In genomic region chr14:22252591-22253178, GRCh38 we compare ENCODE assay signal across 24 cellular contexts.
DNase-seq lines count a peak whose midpoint lies in the region; ATAC-seq and TF ChIP-seq lines count a peak whose summit lies in the region.
"Had no signal": no experiment of that assay in that cellular context is flagged by ENCODE, and none has a peak within 500 bp of the region (broad histone marks: within the 10 kb centered on the region; RNA-seq: fewer than 3 reads in every experiment).

No MANE protein-coding gene starts in this region.

- no peak overlapping the region for H2BK120ac ChIP-seq in mesenchymal stem cell (ENCODE audit: low read depth, low read length)

- H3K14ac ChIP-seq in mesenchymal stem cell (ENCODE audit: low read length in 2 of 2) = no peak overlapping the region

- no peak overlapping the region for H2BK15ac ChIP-seq in mesenchymal stem cell (ENCODE audit: low read depth, poor library complexity, severe bottlenecking)

- no peak overlapping the region for H3K18ac ChIP-seq in mesenchymal stem cell (ENCODE audit: low read depth in 1 of 2, low read length in 2 of 2)

- intact Hi-C loops in Right ventricle myocardium inferior (cut with DNase I) = no loop called here
- intact Hi-C loops in cardiac septum (cut with DNase I) = no loop called here
- intact Hi-C loops in spleen (cut with DNase I; ENCODE audit: low total_unique reads) = no loop called here

- H3K27me3 ChIP-seq in mesenchymal stem cell (ENCODE audit: control insufficient read depth in 1 of 2, insufficient read depth in 1 of 2, low read length in 2 of 2) (peaks cover 0 to 3% of the 10 kb centered on the region in 2 experiments), spleen (replicated peaks in 1 of 7) (peaks cover 0 to 7% (median 0%) of the 10 kb centered on the region in 7 donors)

- H2BK12ac ChIP-seq in mesenchymal stem cell (ENCODE audit: low read length in 2 of 2) = no peak overlapping the region

- H3K79me1 ChIP-seq in mesenchymal stem cell (replicated peaks; ENCODE audit: low read length, poor library complexity, severe bottlenecking) = no peaks in the 10 kb centered on the region

- H2AK5ac ChIP-seq in mesenchymal stem cell (ENCODE audit: low read length, severe bottlenecking) = no peak overlapping the region

- TF ChIP-seq POLR2A in spleen (IDR thresholded peaks at IDR 0.05) = no peak

- TF ChIP-seq CTCF in spleen (IDR thresholded peaks at IDR 0.05 in 8 of 11, conservative IDR thresholded peaks at IDR 0.05 in 3 of 11) = no peak

- no peaks in the 10 kb centered on the region for H3K9me3 ChIP-seq in mesenchymal stem cell (ENCODE audit: control insufficient read depth, low read length)
- no peaks in the 10 kb centered on the region for H3K9me3 ChIP-seq in spleen
- H3K9me3 ChIP-seq: A549, HAP-1 had no signal

- H3K4me1 ChIP-seq in mesenchymal stem cell (ENCODE audit: control insufficient read depth, insufficient read depth, low read depth, low read length) (no peaks in the 10 kb centered on the region), spleen (no peaks in the 10 kb centered on the region)
- H3K4me1 ChIP-seq: A549, HAP-1 had no signal

- H3K4ac ChIP-seq in mesenchymal stem cell (ENCODE audit: low read depth in 1 of 2, low read length in 2 of 2) = no peak overlapping the region

- peak overlapping the region; percentile 8 for H3K9ac ChIP-seq in mesenchymal stem cell (ENCODE audit: low read length)

- no peaks in the 10 kb centered on the region for H3K36me3 ChIP-seq in mesenchymal stem cell (ENCODE audit: control insufficient read depth in 1 of 2, insufficient read depth in 2 of 2, low read depth in 1 of 2, low read length in 2 of 2)
- no peaks in the 10 kb centered on the region for H3K36me3 ChIP-seq in spleen
- H3K36me3 ChIP-seq: HAP-1 had no signal

- no peak overlapping the region for H4K8ac ChIP-seq in mesenchymal stem cell (ENCODE audit: low read length)

- no peak overlapping the region for H4K91ac ChIP-seq in mesenchymal stem cell (ENCODE audit: low read length)

- H2AFZ ChIP-seq in mesenchymal stem cell (ENCODE audit: low read depth, low read length) = no peak overlapping the region

- H3K27ac ChIP-seq in mesenchymal stem cell (ENCODE audit: low read length, poor library complexity, severe bottlenecking) = no peak overlapping the region
- no peak overlapping the region for H3K27ac ChIP-seq in spleen
- H3K27ac ChIP-seq: A549, skin epidermis, VCaP had no signal

- 52% methylated on average over 5 of the region's 7 CpGs for WGBS in mesenchymal stem cell
- WGBS in spleen, 5 donors = 28 to 41% (median 33%) methylated on average over 7 of the region's 7 CpGs

- DNase-seq in Right ventricle myocardium inferior (ENCODE audit: missing footprints) = no peak
- no peak for DNase-seq in cardiac septum (ENCODE audit: low spot score)
- peak; percentile 28 for DNase-seq in globus pallidus (ENCODE audit: low spot score)
- DNase-seq in mesenchymal stem cell = peak; percentile 41
- no peak for DNase-seq in ecto neural progenitor cell (ENCODE audit: low spot score)
- DNase-seq in spleen = no peak
- DNase-seq: activated CD4-positive, alpha-beta T cell treated with anti-CD3 and anti-CD28 coated beads, Interleukin-2, amount 50 U/mL, for 1 hour; activated naive CD8-positive, alpha-beta T cell treated with anti-CD3 and anti-CD28 coated beads for 36 hours; COR-L47; dermis blood vessel endothelial cell; DND-41; Kasumi-1; NCI-H2107; NCI-H526; SHP77; stimulated activated CD4-positive, alpha-beta T cell treated with anti-CD3 and anti-CD28 coated beads, Interleukin-4, amount 100 ng/mL, for 1 hour; stimulated activated naive CD8-positive, alpha-beta T cell treated with anti-CD3 and anti-CD28 coated beads, Interleukin-15, amount 100 ng/mL, for 72 hours had no signal

- no peak overlapping the region for H3K23ac ChIP-seq in mesenchymal stem cell (ENCODE audit: low read length in 2 of 2)

- ATAC-seq in Right ventricle myocardium inferior (peak; percentile 74), HG03469 (IDR thresholded peaks at IDR 0.05; ENCODE audit: unreplicated experiment) (no peak), GM21619 (IDR thresholded peaks at IDR 0.05; ENCODE audit: unreplicated experiment) (no peak)
- ATAC-seq: A549; activated T-helper 17 cell treated with anti-CD3 and anti-CD28 coated beads, Interleukin-2, amount 50 U/mL, for 72 hours; stimulated activated naive CD8-positive, alpha-beta T cell treated with anti-CD3 and anti-CD28 coated beads, Interleukin-15, amount 100 ng/mL, for 72 hours had no signal

- no peak overlapping the region for H3K4me3 ChIP-seq in mesenchymal stem cell (ENCODE audit: insufficient read depth in 1 of 2, low read depth in 1 of 2, low read length in 2 of 2)
- H3K4me3 ChIP-seq in spleen = no peak overlapping the region
- H3K4me3 ChIP-seq: A549, HAP-1, skin epidermis had no signal

- H3K4me2 ChIP-seq in mesenchymal stem cell (ENCODE audit: low read length, poor library complexity, severe bottlenecking) = no peak overlapping the region
- H3K4me2 ChIP-seq: A549 had no signal

- H2BK5ac ChIP-seq in mesenchymal stem cell (ENCODE audit: low read depth, low read length, poor library complexity, severe bottlenecking) = no peak overlapping the region

Comparison
In these comparisons a context has a peak if more than half of its experiments do, and no peak if none do; other contexts are left out.
1. DNase-seq: peak in globus pallidus (single experiment) and mesenchymal stem cell (single experiment); none in Right ventricle myocardium inferior (single experiment), cardiac septum (single experiment), ecto neural progenitor cell (single experiment) and spleen (single experiment).